13 cellular contexts compared by ENCODE assay signal in genomic region chr2:197042613-197043248, GRCh38.
DNase-seq lines count a peak whose midpoint lies in the region; ATAC-seq and TF ChIP-seq lines count a peak whose summit lies in the region.
"Had no signal": no experiment of that assay in that cellular context is flagged by ENCODE, and none has a peak within 500 bp of the region (broad histone marks: within the 10 kb centered on the region; RNA-seq: fewer than 3 reads in every experiment).

No MANE protein-coding gene starts in this region.

- H3K4me3 Mint-ChIP-seq in activated CD4-positive, alpha-beta T cell treated with anti-CD3 and anti-CD28 coated beads, Interleukin-2, amount 10 ng/mL, durations not matched to agents 24 days and 14 days = no peak overlapping the region
- H3K4me3 Mint-ChIP-seq in naive B cell = no peak overlapping the region

- ATAC-seq in GM21390 (IDR thresholded peaks at IDR 0.05; ENCODE audit: unreplicated experiment) (peak; percentile 65), naive B cell (ENCODE audit: low read depth in 2 of 2) (no peak)

- H3K27me3 Mint-ChIP-seq in activated CD4-positive, alpha-beta T cell treated with anti-CD3 and anti-CD28 coated beads, Interleukin-2, amount 10 ng/mL, durations not matched to agents 24 days and 14 days = no peaks in the 10 kb centered on the region
- H3K27me3 Mint-ChIP-seq in naive B cell = no peaks in the 10 kb centered on the region

- no peaks in the 10 kb centered on the region for H3K9me3 Mint-ChIP-seq in activated CD4-positive, alpha-beta T cell treated with anti-CD3 and anti-CD28 coated beads, Interleukin-2, amount 10 ng/mL, durations not matched to agents 24 days and 14 days
- no peaks in the 10 kb centered on the region for H3K9me3 Mint-ChIP-seq in naive B cell

- intact Hi-C loops in activated CD4-positive, alpha-beta T cell treated with anti-CD3 and anti-CD28 coated beads, Interleukin-2, amount 10 ng/mL, durations not matched to agents 24 days and 14 days (cut with micrococcal nuclease) = no loop called here

- no peak for TF ChIP-seq CTCF in BE2C (IDR thresholded peaks at IDR 0.05; ENCODE audit: low read depth, low read length)

- H3K27ac Mint-ChIP-seq in activated CD4-positive, alpha-beta T cell treated with anti-CD3 and anti-CD28 coated beads, Interleukin-2, amount 10 ng/mL, durations not matched to agents 24 days and 14 days = peak overlapping the region; percentile 45
- H3K27ac Mint-ChIP-seq in naive B cell = peak overlapping the region in 4 of 6 donors; percentile 54 to 87 (median 68)

- H3K4me1 ChIP-seq in BE2C = no peaks in the 10 kb centered on the region

- no peak for DNase-seq in activated CD4-positive, alpha-beta T cell treated with anti-CD3 and anti-CD28 coated beads, Interleukin-2, amount 10 ng/mL, durations not matched to agents 24 days and 14 days
- no peak for DNase-seq in activated CD4-positive, alpha-beta T cell treated with anti-CD3 and anti-CD28 coated beads, Interleukin-2, amount 50 U/mL, for 48 hours
- peak; percentile 67 for DNase-seq in NCI-H2171 (lab: John Stamatoyannopoulos, UW)
- no peak for DNase-seq in naive B cell
- DNase-seq in NCI-H446 treated with DMSO at 0.1 percent for 48 hours (lab: John Stamatoyannopoulos, UW) = no peak
- DNase-seq in BE2C = no peak
- DNase-seq in hypothalamus (lab: John Stamatoyannopoulos, UW) = no peak
- DNase-seq: hippocampal formation, mesendoderm, NCI-H2029 treated with DMSO at 0.1 percent for 48 hours, RPMI8226 had no signal

- H3K4me1 Mint-ChIP-seq in activated CD4-positive, alpha-beta T cell treated with anti-CD3 and anti-CD28 coated beads, Interleukin-2, amount 10 ng/mL, durations not matched to agents 24 days and 14 days = peaks cover 14% of the 10 kb centered on the region
- H3K4me1 Mint-ChIP-seq in naive B cell = peaks cover 7 to 24% (median 11%) of the 10 kb centered on the region in 3 donors

- H3K36me3 ChIP-seq in BE2C = no peaks in the 10 kb centered on the region
- H3K36me3 ChIP-seq: thoracic aorta had no signal

- H3K36me3 Mint-ChIP-seq in activated CD4-positive, alpha-beta T cell treated with anti-CD3 and anti-CD28 coated beads, Interleukin-2, amount 10 ng/mL, durations not matched to agents 24 days and 14 days (ENCODE audit: low read depth) = peaks cover 48% of the 10 kb centered on the region
- peaks cover 12 to 28% of the 10 kb centered on the region in 2 donors for H3K36me3 Mint-ChIP-seq in naive B cell

- H3K4me3 ChIP-seq in BE2C (ENCODE audit: low read depth, low read length) = no peak overlapping the region
- H3K4me3 ChIP-seq: thoracic aorta had no signal

- H3K27me3 ChIP-seq in BE2C = no peaks in the 10 kb centered on the region

- H3K9me3 ChIP-seq in BE2C = no peaks in the 10 kb centered on the region
- H3K9me3 ChIP-seq: thoracic aorta had no signal
